8 cellular contexts compared by ENCODE assay signal in the genomic region with DNA sequence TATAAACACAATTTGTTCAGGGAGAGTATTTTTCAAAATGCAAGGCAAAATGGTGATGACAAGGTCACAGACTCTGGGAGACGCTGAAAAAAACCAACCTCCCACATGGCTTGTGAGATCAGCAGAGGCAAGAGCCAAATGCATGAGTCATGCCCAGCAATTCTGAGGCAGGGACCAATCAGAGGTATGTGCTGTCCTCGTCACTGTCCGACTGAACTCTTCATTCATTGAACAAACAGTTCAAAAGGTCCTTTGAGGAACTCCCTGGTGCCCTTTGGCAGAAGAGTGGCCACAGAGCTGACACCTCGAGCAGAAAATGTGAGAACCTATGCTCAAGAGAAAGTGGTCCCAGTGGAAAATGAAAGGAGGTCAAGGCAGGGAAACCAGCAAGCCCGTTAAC. TPM values are rescaled to one million over a fixed set of nuclear protein-coding genes. Genes with fewer than 3 reads are reported as not detected.
DNase-seq lines count a peak whose midpoint lies in the region; ATAC-seq, FAIRE-seq and TF ChIP-seq lines count a peak whose summit lies in the region.

No MANE protein-coding gene starts in this region.

- peak overlapping the region; percentile 34 to 56 (median 42) for H3K4me3 ChIP-seq in gastrocnemius medialis

- H3K27me3 Mint-ChIP-seq in activated CD8-positive, alpha-beta T cell treated with anti-CD3 and anti-CD28 coated beads for 36 hours = no peaks in the 10 kb centered on the region

- H3K4me1 Mint-ChIP-seq in activated CD8-positive, alpha-beta T cell treated with anti-CD3 and anti-CD28 coated beads for 36 hours (ENCODE audit: low read depth) = no peaks in the 10 kb centered on the region

- TF ChIP-seq CTCF in gastrocnemius medialis (IDR thresholded peaks at IDR 0.05 in 4 of 5, conservative IDR thresholded peaks at IDR 0.05 in 1 of 5) = no peak
- no peak for TF ChIP-seq CTCF in activated CD8-positive, alpha-beta T cell treated with anti-CD3 and anti-CD28 coated beads for 36 hours (IDR thresholded peaks at IDR 0.05)

- no peaks in the 10 kb centered on the region for H3K36me3 Mint-ChIP-seq in activated CD8-positive, alpha-beta T cell treated with anti-CD3 and anti-CD28 coated beads for 36 hours (ENCODE audit: low read depth)

- H3K36me3 ChIP-seq in gastrocnemius medialis = no peaks in the 10 kb centered on the region

- intact Hi-C loops in gastrocnemius medialis (cut with DNase I; ENCODE audit: low total_unique reads) = loop anchor here (5.0 to 10.0 kb wide), 3 partner anchors 819 to 964 kb away; no protein-coding TSS in a partner anchor
- intact Hi-C loops in activated CD8-positive, alpha-beta T cell treated with anti-CD3 and anti-CD28 coated beads for 36 hours (cut with micrococcal nuclease) = no loop called here

- CTCF ChIA-PET in activated CD8-positive, alpha-beta T cell treated with anti-CD3 and anti-CD28 coated beads for 36 hours (lab: Charles Lee) = no interaction called here

- in situ Hi-C loops in gastrocnemius medialis (cut with MboI; ENCODE audit: low sequenced_read_pairs in 4 of 4) = no loop called here

- DNase-seq in H54 (ENCODE audit: insufficient read length, low spot score) (peak; percentile 59), anterior cingulate cortex (lab: John Stamatoyannopoulos, UW) (peak in 57 of 58 donors; percentile 18 to 92 (median 76)), hippocampal formation (lab: John Stamatoyannopoulos, UW) (peak; percentile 83 to 90), gastrocnemius medialis (peak; percentile 85 to 92), GM12892 (ENCODE audit: insufficient read length) (no peak)
- no peak for DNase-seq in activated CD8-positive, alpha-beta T cell treated with anti-CD3 and anti-CD28 coated beads for 36 hours
- DNase-seq in stimulated activated CD8-positive, alpha-beta memory T cell treated with anti-CD3 and anti-CD28 coated beads, Interleukin-4, amount 100 ng/mL, for 48 hours = no peak

- H3K27ac Mint-ChIP-seq in activated CD8-positive, alpha-beta T cell treated with anti-CD3 and anti-CD28 coated beads for 36 hours = no peak overlapping the region

- H3K9me3 Mint-ChIP-seq in activated CD8-positive, alpha-beta T cell treated with anti-CD3 and anti-CD28 coated beads for 36 hours = peaks cover 4% of the 10 kb centered on the region

- H3K9me3 ChIP-seq in gastrocnemius medialis = no peaks in the 10 kb centered on the region

- TF ChIP-seq POLR2A in H54 (IDR thresholded peaks at IDR 0.05; ENCODE audit: low read depth, low read length) = no peak
- TF ChIP-seq POLR2A in gastrocnemius medialis (IDR thresholded peaks at IDR 0.05) = peak in 1 of 2 donors; percentile 35
- TF ChIP-seq POLR2A in GM12892 (IDR thresholded peaks at IDR 0.05; ENCODE audit: low read depth, low read length) = no peak

- FAIRE-seq in H54 (lab: Jason Lieb, UNC) (peak; percentile 52), GM12892 (lab: Jason Lieb, UNC) (no peak)

- peak overlapping the region; percentile 86 to 93 (median 92) for H3K27ac ChIP-seq in gastrocnemius medialis

- ATAC-seq in gastrocnemius medialis (peak; percentile 78), GM21786 (IDR thresholded peaks at IDR 0.05; ENCODE audit: unreplicated experiment) (no peak)
- no peak for ATAC-seq in activated CD8-positive, alpha-beta T cell treated with anti-CD3 and anti-CD28 coated beads for 36 hours

- no peak overlapping the region for H3K4me3 Mint-ChIP-seq in activated CD8-positive, alpha-beta T cell treated with anti-CD3 and anti-CD28 coated beads for 36 hours

- POLR2A ChIA-PET in activated CD8-positive, alpha-beta T cell treated with anti-CD3 and anti-CD28 coated beads for 36 hours (lab: Charles Lee) = no interaction called here

- H3K27me3 ChIP-seq in gastrocnemius medialis = no peaks in the 10 kb centered on the region

- peaks cover 36 to 45% of the 10 kb centered on the region in 2 donors for H3K4me1 ChIP-seq in gastrocnemius medialis

RNA-seq across cellular contexts. Expression of a gene that starts 51.0 kb away (rescaled TPM):
- total RNA-seq in gastrocnemius medialis = 10 to 100 TPM in 1 of 4 donors, 1 to 10 TPM in 3; 4.0 to 14.2 (median 8.6) TPM
- polyA plus RNA-seq in GM12892 (2012; ENCODE audit: missing spikeins) = not detected
- not detected for total RNA-seq in activated CD8-positive, alpha-beta T cell treated with anti-CD3 and anti-CD28 coated beads for 36 hours

Comparison
In these comparisons a context has a peak if more than half of its experiments do, and no peak if none do; other contexts are left out.
1. DNase-seq: peak in H54 (single experiment), anterior cingulate cortex (57 of 58), hippocampal formation (2 of 2) and gastrocnemius medialis (2 of 2); none in GM12892 (single experiment), activated CD8-positive, alpha-beta T cell treated with anti-CD3 and anti-CD28 coated beads for 36 hours (single experiment) and stimulated activated CD8-positive, alpha-beta memory T cell treated with anti-CD3 and anti-CD28 coated beads, Interleukin-4, amount 100 ng/mL, for 48 hours (single experiment).
2. ATAC-seq: peak in gastrocnemius medialis (2 of 2); none in activated CD8-positive, alpha-beta T cell treated with anti-CD3 and anti-CD28 coated beads for 36 hours (single experiment) and GM21786 (single experiment).
3. RNA of a gene that starts 51.0 kb away (total RNA-seq): 4.0 to 14.2 TPM in gastrocnemius medialis; not detected in activated CD8-positive, alpha-beta T cell treated with anti-CD3 and anti-CD28 coated beads for 36 hours; every median in the first group is over 4 times any median in the second.